Comparison of ENCODE assay signal across 13 cellular contexts in the genomic region with DNA sequence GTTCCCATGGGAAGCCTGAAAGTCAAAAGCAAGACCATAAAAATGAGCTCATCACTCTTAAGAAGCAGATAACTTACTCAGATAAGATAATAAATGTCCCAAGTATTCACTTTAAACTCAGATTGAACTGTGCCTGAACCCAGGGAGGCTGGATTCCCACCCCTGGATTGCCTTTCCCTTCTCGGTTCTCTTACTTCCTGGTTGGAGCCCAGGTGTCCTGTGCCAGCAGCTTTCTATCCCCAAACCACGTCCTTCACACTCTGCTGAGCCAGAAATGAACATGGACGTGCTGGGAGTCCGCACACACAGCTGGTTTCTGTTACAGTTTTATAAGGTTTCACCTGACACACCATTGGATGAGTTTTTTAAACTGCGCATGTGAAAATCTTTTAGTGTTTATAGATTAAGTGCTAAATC.
DNase-seq lines count a peak whose midpoint lies in the region; ATAC-seq and TF ChIP-seq lines count a peak whose summit lies in the region.
"Had no signal": no experiment of that assay in that cellular context is flagged by ENCODE, and none has a peak within 500 bp of the region (broad histone marks: within the 10 kb centered on the region; RNA-seq: fewer than 3 reads in every experiment).

No MANE protein-coding gene starts in this region.

- peak; percentile 56 for ATAC-seq in left lung
- ATAC-seq in naive thymus-derived CD4-positive, alpha-beta T cell: no peak
- ATAC-seq in GM18867 (IDR thresholded peaks at IDR 0.05; ENCODE audit: unreplicated experiment): no peak

- intact Hi-C loops in left lung (cut with DNase I): no loop called here
- intact Hi-C loops in naive thymus-derived CD4-positive, alpha-beta T cell (cut with micrococcal nuclease): no loop called here

- POLR2A ChIA-PET in naive thymus-derived CD4-positive, alpha-beta T cell (lab: Charles Lee): no interaction called here

- H3K9ac ChIP-seq in endodermal cell (ENCODE audit: extremely low read depth, low read length, poor library complexity, severe bottlenecking): no peak overlapping the region

- H3K27me3 ChIP-seq in left lung (no peaks in the 10 kb centered on the region), endodermal cell (ENCODE audit: control insufficient read depth, insufficient read depth, low read length, poor library complexity, severe bottlenecking) (no peaks in the 10 kb centered on the region)
- H3K27me3 ChIP-seq in naive thymus-derived CD4-positive, alpha-beta T cell (ENCODE audit: control insufficient read depth in 2 of 2, insufficient read depth in 2 of 2, low read length in 2 of 2): no peaks in the 10 kb centered on the region

- H3K36me3 Mint-ChIP-seq in endodermal cell (ENCODE audit: low read depth): no peaks in the 10 kb centered on the region
- no peaks in the 10 kb centered on the region for H3K36me3 Mint-ChIP-seq in naive thymus-derived CD4-positive, alpha-beta T cell
- H3K36me3 Mint-ChIP-seq: memory B cell had no signal

- DNase-seq in HK-2 (ENCODE audit: unreplicated experiment): peak; percentile 59
- peak; percentile 30 for DNase-seq in astrocyte of the hippocampus (ENCODE audit: low read depth, low spot score)
- DNase-seq in left lung: no peak
- peak; percentile 58 for DNase-seq in ureter (ENCODE audit: low spot score)
- no peak for DNase-seq in endodermal cell
- DNase-seq in naive thymus-derived CD4-positive, alpha-beta T cell: no peak
- DNase-seq: activated B cell treated with CpG ODN at 0.5 μM for 24 hours; activated T-cell treated with anti-CD3 and anti-CD28 coated beads, Interleukin-2, amount 50 U/mL, for 1 hour; HCEC 1CT; head of caudate nucleus; NCI-H187 had no signal

- H3K4me3 Mint-ChIP-seq in endodermal cell: no peak overlapping the region
- no peak overlapping the region for H3K4me3 Mint-ChIP-seq in naive thymus-derived CD4-positive, alpha-beta T cell
- H3K4me3 Mint-ChIP-seq: activated B cell treated with CpG ODN at 0.5 μM for 24 hours, memory B cell had no signal

- no peak overlapping the region for H3K4me3 ChIP-seq in left lung
- H3K4me3 ChIP-seq in endodermal cell (ENCODE audit: low read length): no peak overlapping the region
- H3K4me3 ChIP-seq in naive thymus-derived CD4-positive, alpha-beta T cell (ENCODE audit: low read length): no peak overlapping the region

- H3K27ac Mint-ChIP-seq in endodermal cell: no peak overlapping the region
- no peak overlapping the region for H3K27ac Mint-ChIP-seq in naive thymus-derived CD4-positive, alpha-beta T cell
- H3K27ac Mint-ChIP-seq: activated B cell treated with CpG ODN at 0.5 μM for 24 hours, memory B cell had no signal

- TF ChIP-seq CTCF in left lung (IDR thresholded peaks at IDR 0.05) (no peak), endodermal cell (conservative IDR thresholded peaks at IDR 0.05) (no peak)

- H3K9me3 Mint-ChIP-seq in endodermal cell: no peaks in the 10 kb centered on the region
- H3K9me3 Mint-ChIP-seq in naive thymus-derived CD4-positive, alpha-beta T cell: peaks cover 1 to 20% (median 7%) of the 10 kb centered on the region in 11 donors

- H3K4me1 ChIP-seq in left lung: peaks cover 0 to 3% of the 10 kb centered on the region in 2 donors
- H3K4me1 ChIP-seq in endodermal cell (ENCODE audit: control insufficient read depth, insufficient read depth, low read length): no peaks in the 10 kb centered on the region
- no peaks in the 10 kb centered on the region for H3K4me1 ChIP-seq in naive thymus-derived CD4-positive, alpha-beta T cell (ENCODE audit: control insufficient read depth in 2 of 2, insufficient read depth in 2 of 2, low read length in 2 of 2)

- CTCF ChIA-PET in naive thymus-derived CD4-positive, alpha-beta T cell (lab: Charles Lee): no interaction called here

- no peaks in the 10 kb centered on the region for H3K36me3 ChIP-seq in left lung
- H3K36me3 ChIP-seq in endodermal cell (ENCODE audit: control insufficient read depth, insufficient read depth, low read length): no peaks in the 10 kb centered on the region
- H3K36me3 ChIP-seq in naive thymus-derived CD4-positive, alpha-beta T cell (ENCODE audit: control insufficient read depth in 2 of 3, insufficient read depth in 3 of 3, low read length in 3 of 3): no peaks in the 10 kb centered on the region

- WGBS in endodermal cell (ENCODE audit: insufficient coverage in 1 of 2, insufficient read length in 1 of 2), 2 experiments: 92% methylated on average over 5 of the region's 5 CpGs

- H3K4me1 Mint-ChIP-seq in endodermal cell: no peaks in the 10 kb centered on the region
- no peaks in the 10 kb centered on the region for H3K4me1 Mint-ChIP-seq in naive thymus-derived CD4-positive, alpha-beta T cell
- H3K4me1 Mint-ChIP-seq: activated B cell treated with CpG ODN at 0.5 μM for 24 hours, memory B cell had no signal

- H3K9me3 ChIP-seq in left lung (peaks cover 0 to 23% of the 10 kb centered on the region in 2 donors), endodermal cell (ENCODE audit: control insufficient read depth, low read length) (no peaks in the 10 kb centered on the region)
- H3K9me3 ChIP-seq in naive thymus-derived CD4-positive, alpha-beta T cell (ENCODE audit: control insufficient read depth in 2 of 3, low read length in 3 of 3): no peaks in the 10 kb centered on the region

- H3K27ac ChIP-seq in left lung (no peak overlapping the region), endodermal cell (ENCODE audit: low read depth, low read length) (no peak overlapping the region)
- no peak overlapping the region for H3K27ac ChIP-seq in naive thymus-derived CD4-positive, alpha-beta T cell (ENCODE audit: low read depth, low read length)

- no peaks in the 10 kb centered on the region for H3K27me3 Mint-ChIP-seq in endodermal cell (ENCODE audit: insufficient read depth)
- no peaks in the 10 kb centered on the region for H3K27me3 Mint-ChIP-seq in naive thymus-derived CD4-positive, alpha-beta T cell
- H3K27me3 Mint-ChIP-seq: activated B cell treated with CpG ODN at 0.5 μM for 24 hours, memory B cell had no signal

Comparison
In these comparisons a context has a peak if more than half of its experiments do, and no peak if none do; other contexts are left out.
1. DNase-seq: peak in HK-2 (single experiment), astrocyte of the hippocampus (single experiment) and ureter (single experiment); none in left lung (0 of 2), endodermal cell (single experiment) and naive thymus-derived CD4-positive, alpha-beta T cell (0 of 9).